In the genomic region with DNA sequence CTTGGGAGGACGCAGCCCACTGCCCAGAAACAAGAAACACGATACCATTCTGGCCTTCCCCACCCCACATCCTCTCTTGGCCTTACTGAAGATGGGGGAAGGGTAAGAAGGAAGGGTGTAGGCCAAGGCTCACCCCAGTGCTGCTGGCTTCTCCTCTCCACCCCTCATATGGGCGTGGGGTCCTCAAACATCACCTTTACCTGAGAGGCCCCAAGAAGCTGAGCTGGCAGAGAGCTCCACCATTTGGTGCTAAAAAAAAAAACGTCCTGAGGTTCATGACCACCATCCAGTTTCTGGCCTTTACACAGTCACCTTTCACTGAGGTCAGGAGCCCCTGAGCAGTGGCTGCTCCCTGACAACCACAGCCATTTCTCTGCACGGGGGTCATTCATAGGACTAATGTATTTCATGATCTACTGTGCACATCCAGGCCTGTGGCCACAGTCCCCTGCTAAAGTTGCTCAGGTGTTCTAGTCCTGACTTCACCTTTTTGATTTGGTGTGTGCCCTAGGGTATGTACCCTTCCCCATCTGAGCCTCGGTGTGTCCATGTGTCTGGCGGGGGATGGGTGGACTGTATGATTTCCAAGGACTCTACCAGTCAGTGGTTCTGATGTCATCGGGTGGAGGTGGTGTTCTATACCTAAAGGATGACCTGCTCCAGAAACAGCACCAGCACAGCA, we compare ENCODE assay signal across 10 cellular contexts. TPM values are rescaled to one million over a fixed set of nuclear protein-coding genes. Genes with fewer than 3 reads are reported as not detected.
DNase-seq lines count a peak whose midpoint lies in the region; ATAC-seq, FAIRE-seq and TF ChIP-seq lines count a peak whose summit lies in the region.
"Had no signal": no experiment of that assay in that cellular context is flagged by ENCODE, and none has a peak within 500 bp of the region (broad histone marks: within the 10 kb centered on the region; RNA-seq: fewer than 3 reads in every experiment).

No MANE protein-coding gene starts in this region.

- peak overlapping the region; percentile 36 for H3K27ac Mint-ChIP-seq in activated CD4-positive, alpha-beta memory T cell treated with anti-CD3 and anti-CD28 coated beads, Interleukin-2, amount 10 ng/mL, durations not matched to agents 7 days and 5 days

- no peak overlapping the region for H3K4me3 Mint-ChIP-seq in activated CD4-positive, alpha-beta memory T cell treated with anti-CD3 and anti-CD28 coated beads, Interleukin-2, amount 10 ng/mL, durations not matched to agents 7 days and 5 days

- peak in 1 of 2 experiments; percentile 21; a peak in 1 of 4 replicates for TF ChIP-seq POLR2A in HepG2 (IDR thresholded peaks at IDR 0.05; ENCODE audit: insufficient read depth in 1 of 2, low read depth in 2 of 2, low read length in 2 of 2)
- no peak for TF ChIP-seq POLR2A in right lobe of liver (IDR thresholded peaks at IDR 0.05)
- TF ChIP-seq POLR2A in transverse colon (IDR thresholded peaks at IDR 0.05) = no peak

- no peak for TF ChIP-seq RAD21 in HepG2 (CRISPR knock-in tag; IDR thresholded peaks at IDR 0.05)

- H3K9ac ChIP-seq in HepG2 (ENCODE audit: insufficient read depth, low read depth, low read length) = no peak overlapping the region

- peaks cover 36% of the 10 kb centered on the region for H3K4me1 Mint-ChIP-seq in activated CD4-positive, alpha-beta memory T cell treated with anti-CD3 and anti-CD28 coated beads, Interleukin-2, amount 10 ng/mL, durations not matched to agents 7 days and 5 days

- no peaks in the 10 kb centered on the region for H3K27me3 Mint-ChIP-seq in activated CD4-positive, alpha-beta memory T cell treated with anti-CD3 and anti-CD28 coated beads, Interleukin-2, amount 10 ng/mL, durations not matched to agents 7 days and 5 days

- TF ChIP-seq EP300 in HepG2 (IDR thresholded peaks at IDR 0.05; ENCODE audit: low read depth in 2 of 2, low read length in 2 of 2) (no peak), HepG2 (CRISPR knock-in tag; IDR thresholded peaks at IDR 0.05; ENCODE audit: borderline replicate concordance) (no peak), transverse colon (IDR thresholded peaks at IDR 0.05; ENCODE audit: low read depth) (no peak)

- peaks cover 3% of the 10 kb centered on the region; the same call in 1 of the 2 replicates for H4K20me1 ChIP-seq in HepG2 (ENCODE audit: insufficient read depth, low read length)

- H3K4me3 ChIP-seq in HepG2 (replicated peaks in 1 of 3; ENCODE audit: insufficient read depth in 1 of 3, low read depth in 2 of 3, low read length in 3 of 3) (no peak overlapping the region), right lobe of liver (no peak overlapping the region), transverse colon (no peak overlapping the region)

- H3K27me3 ChIP-seq in HepG2 (ENCODE audit: control insufficient read depth in 1 of 2, insufficient read depth in 2 of 2, low read length in 2 of 2) (no peaks in the 10 kb centered on the region), right lobe of liver (no peaks in the 10 kb centered on the region), layer of hippocampus (ENCODE audit: control insufficient read depth, insufficient read depth, low read length) (no peaks in the 10 kb centered on the region), transverse colon (no peaks in the 10 kb centered on the region)

- no peak for ATAC-seq in HepG2
- no peak for ATAC-seq in right lobe of liver
- ATAC-seq in GM18520 (IDR thresholded peaks at IDR 0.05; ENCODE audit: unreplicated experiment) = no peak

- H3K79me2 ChIP-seq in HepG2 (ENCODE audit: insufficient read depth, low read length) = no peaks in the 10 kb centered on the region

- H3K4me2 ChIP-seq in HepG2 (ENCODE audit: low read depth, low read length) = no peak overlapping the region

- no peaks in the 10 kb centered on the region for H3K9me3 Mint-ChIP-seq in activated CD4-positive, alpha-beta memory T cell treated with anti-CD3 and anti-CD28 coated beads, Interleukin-2, amount 10 ng/mL, durations not matched to agents 7 days and 5 days

- H3K36me3 ChIP-seq in HepG2 (replicated peaks in 1 of 2; ENCODE audit: control insufficient read depth in 1 of 2, insufficient read depth in 2 of 2, low read length in 2 of 2) (peaks cover 8 to 37% of the 10 kb centered on the region in 2 experiments; a peak in 4 of 5 replicates), right lobe of liver (peaks cover 0 to 14% (median 12%) of the 10 kb centered on the region in 4 donors), transverse colon (peaks cover 0 to 12% (median 3%) of the 10 kb centered on the region in 4 donors)

- WGBS in HepG2 (ENCODE audit: low lambda C conversion rate) = 97% methylated on average over 5 of the region's 8 CpGs
- 68% methylated on average over 5 of the region's 8 CpGs for WGBS in right lobe of liver (ENCODE audit: insufficient coverage, low coverage, low lambda C conversion rate, missing lambda C conversion rate)
- WGBS in transverse colon (ENCODE audit: low coverage in 1 of 2), 2 donors = 70 to 100% methylated on average over 1 to 8 of the region's 8 CpGs

- TF ChIP-seq CTCF in HepG2 (CRISPR knock-in tag; IDR thresholded peaks at IDR 0.05) (no peak), right lobe of liver (IDR thresholded peaks at IDR 0.05) (no peak), transverse colon (IDR thresholded peaks at IDR 0.05) (no peak)

- intact Hi-C loops in HepG2 (cut with micrococcal nuclease; ENCODE audit: unreplicated experiment) = no loop called here
- intact Hi-C loops in right lobe of liver (cut with DNase I) = no loop called here
- intact Hi-C loops in transverse colon (cut with DNase I; ENCODE audit: low total_unique reads) = no loop called here

- TSS peak; percentile 44 for BruUV-seq in HepG2 (replicated peaks; lab: Mats Ljungman, UMichigan)

- H3K9me3 ChIP-seq in HepG2 (ENCODE audit: low read length) = no peaks in the 10 kb centered on the region
- H3K9me3 ChIP-seq in right lobe of liver = no peaks in the 10 kb centered on the region
- no peaks in the 10 kb centered on the region for H3K9me3 ChIP-seq in transverse colon

- H3K36me3 Mint-ChIP-seq in activated CD4-positive, alpha-beta memory T cell treated with anti-CD3 and anti-CD28 coated beads, Interleukin-2, amount 10 ng/mL, durations not matched to agents 7 days and 5 days (ENCODE audit: low read depth) = peaks cover 57% of the 10 kb centered on the region

- no peak overlapping the region for H2AFZ ChIP-seq in HepG2 (ENCODE audit: low read length)

- H3K4me1 ChIP-seq in HepG2 (ENCODE audit: insufficient read depth, low read length) (no peaks in the 10 kb centered on the region), right lobe of liver (no peaks in the 10 kb centered on the region), transverse colon (no peaks in the 10 kb centered on the region)

- DNase-seq in HepG2 (ENCODE audit: low spot score) (no peak), right lobe of liver (no peak), NOMO-1 treated with DMSO at 0.1 percent for 48 hours (lab: John Stamatoyannopoulos, UW; ENCODE audit: unreplicated experiment) (no peak), transverse colon (no peak), DMS79 treated with DMSO at 0.1 percent for 48 hours (lab: John Stamatoyannopoulos, UW) (no peak)
- no peak for DNase-seq in activated CD4-positive, alpha-beta memory T cell treated with anti-CD3 and anti-CD28 coated beads, Interleukin-2, amount 10 ng/mL, durations not matched to agents 7 days and 5 days
- DNase-seq: IMR-90, NCI-H748 treated with DMSO at 0.1 percent for 48 hours had no signal

- POLR2A ChIA-PET in HepG2 (lab: Yijun Ruan, JAX) = no interaction called here
- POLR2A ChIA-PET in activated CD4-positive, alpha-beta memory T cell treated with anti-CD3 and anti-CD28 coated beads, Interleukin-2, amount 10 ng/mL, durations not matched to agents 7 days and 5 days (lab: Charles Lee) = interaction anchor here (0.6 to 5.9 kb wide), 5 partner anchors 11 to 248 kb away, joined by 3 to 45 read pairs (median 6); a partner anchor contains a TSS

- in situ Hi-C loops in HepG2 (cut with HindIII; ENCODE audit: extremely low pct_ligation_motif_present, low pct_unique_long_range_greater_than_20kb) = no loop called here
- in situ Hi-C loops in transverse colon (cut with MboI; ENCODE audit: low pct_ligation_motif_present in 1 of 4, low pct_unique_long_range_greater_than_20kb in 1 of 4, low sequenced_read_pairs in 3 of 4) = no loop called here

- H3K27ac ChIP-seq in HepG2 (ENCODE audit: extremely low read length, insufficient read depth, low read length) = no peak overlapping the region
- no peak overlapping the region for H3K27ac ChIP-seq in right lobe of liver
- peak overlapping the region; percentile 97 for H3K27ac ChIP-seq in layer of hippocampus (ENCODE audit: low read depth, low read length)
- H3K27ac ChIP-seq in transverse colon = no peak overlapping the region

- CTCF ChIA-PET in HepG2 (lab: Yijun Ruan, JAX; ENCODE audit: low intra/inter-chr PET ratio, low total read pairs) = interaction anchor here (0.7 to 2.5 kb wide), 2 partner anchors 16 to 247 kb away, joined by 5 to 15 read pairs; no protein-coding TSS in a partner anchor
- CTCF ChIA-PET in activated CD4-positive, alpha-beta memory T cell treated with anti-CD3 and anti-CD28 coated beads, Interleukin-2, amount 10 ng/mL, durations not matched to agents 7 days and 5 days (lab: Charles Lee) = interaction anchor here (0.6 to 3.8 kb wide), 13 partner anchors 8 to 272 kb away, joined by 3 to 34 read pairs (median 4); a partner anchor contains a TSS

- FAIRE-seq in HepG2 (lab: Jason Lieb, UNC) = no peak

RNA-seq across cellular contexts. Expression of a gene that starts 15.1 kb away (rescaled TPM):
- total RNA-seq in HepG2 (2016; rRNA removed; fragmentation: Illumina TruSeq; extraction: Trizol) (7.7 TPM in 2 replicates), right lobe of liver (10 to 100 TPM; 13.9 to 31.5 (median 22.0) TPM), transverse colon (100 to 1,000 TPM in 1 of 4 donors, 10 to 100 TPM in 3; 21.7 to 146 (median 80.6) TPM)
- 2.6 and 3.6 TPM in 2 replicates for total RNA-seq in HepG2 (2016; cell fraction: cytosol; rRNA removed; fragmentation: Illumina TruSeq; extraction: Trizol; ENCODE audit: low read depth)
- 5.8 and 6.8 TPM in 2 replicates for total RNA-seq in HepG2 (2016; cell fraction: insoluble cytoplasmic fraction; rRNA removed; fragmentation: Illumina TruSeq; extraction: Trizol)
- total RNA-seq in HepG2 (2016; cell fraction: membrane; rRNA removed; fragmentation: Illumina TruSeq; extraction: Trizol) = 5.8 and 7.4 TPM in 2 replicates
- total RNA-seq in HepG2 (2016; cell fraction: nucleus; rRNA removed; fragmentation: Illumina TruSeq; extraction: Trizol) = 5.9 and 6.2 TPM in 2 replicates
- polyA plus RNA-seq in HepG2 (2011; rRNA removed) = 23.4 and 27.1 TPM in 2 replicates
- 28.2 and 39.4 TPM in 2 replicates for polyA plus RNA-seq in HepG2 (2011; cell fraction: cytosol; rRNA removed)
- polyA plus RNA-seq in HepG2 (2011; cell fraction: nucleus; rRNA removed) = 16.2 and 18.8 TPM in 2 replicates
- 15.8 and 27.4 TPM in 2 replicates for polyA plus RNA-seq in HepG2 (2012)
- 9.6 and 10.7 TPM in 2 replicates for polyA plus RNA-seq in HepG2 (2016; cell fraction: cytosol; fragmentation: Illumina TruSeq; extraction: Trizol; ENCODE audit: low read depth)
- 21.0 and 25.0 TPM in 2 replicates for polyA plus RNA-seq in HepG2 (2016; cell fraction: insoluble cytoplasmic fraction; fragmentation: Illumina TruSeq; extraction: Trizol; ENCODE audit: low read depth)
- polyA plus RNA-seq in HepG2 (2016; cell fraction: membrane; fragmentation: Illumina TruSeq; extraction: Trizol; ENCODE audit: low read depth) = 18.5 and 19.3 TPM in 2 replicates
- polyA plus RNA-seq in HepG2 (2016; cell fraction: nucleus; fragmentation: Illumina TruSeq; extraction: Trizol; ENCODE audit: insufficient read depth, low read depth) = 22.3 and 26.4 TPM in 2 replicates
- polyA minus RNA-seq in HepG2 (2011; rRNA and poly(A)+ RNA removed; ENCODE audit: low replicate concordance) = 83.5 and 114 TPM in 2 replicates
- 21.8 and 27.6 TPM in 2 replicates for polyA minus RNA-seq in HepG2 (2011; cell fraction: cytosol; rRNA and poly(A)+ RNA removed)
- 11.5 and 17.4 TPM in 2 replicates for polyA minus RNA-seq in HepG2 (2011; cell fraction: nucleus; rRNA and poly(A)+ RNA removed)
- 100 to 1,000 TPM; 192 to 201 TPM for total RNA-seq in activated CD4-positive, alpha-beta memory T cell treated with anti-CD3 and anti-CD28 coated beads, Interleukin-2, amount 10 ng/mL, durations not matched to agents 7 days and 5 days

RNA-seq across cellular contexts. Expression of a gene that starts 17.3 kb away (rescaled TPM):
- total RNA-seq in HepG2 (2016; rRNA removed; fragmentation: Illumina TruSeq; extraction: Trizol) (16.8 and 21.5 TPM in 2 replicates), right lobe of liver (10 to 100 TPM; 14.8 to 26.8 (median 17.9) TPM), transverse colon (10 to 100 TPM in 3 of 4 donors, 1 to 10 TPM in 1; 8.2 to 41.1 (median 37.9) TPM)
- 20.3 and 25.5 TPM in 2 replicates for total RNA-seq in HepG2 (2016; cell fraction: cytosol; rRNA removed; fragmentation: Illumina TruSeq; extraction: Trizol; ENCODE audit: low read depth)
- total RNA-seq in HepG2 (2016; cell fraction: insoluble cytoplasmic fraction; rRNA removed; fragmentation: Illumina TruSeq; extraction: Trizol) = 17.1 and 19.6 TPM in 2 replicates
- 36.5 and 42.1 TPM in 2 replicates for total RNA-seq in HepG2 (2016; cell fraction: membrane; rRNA removed; fragmentation: Illumina TruSeq; extraction: Trizol)
- 16.9 and 22.3 TPM in 2 replicates for total RNA-seq in HepG2 (2016; cell fraction: nucleus; rRNA removed; fragmentation: Illumina TruSeq; extraction: Trizol)
- polyA plus RNA-seq in HepG2 (2011; rRNA removed) = 46.8 and 47.8 TPM in 2 replicates
- 34.6 and 41.7 TPM in 2 replicates for polyA plus RNA-seq in HepG2 (2011; cell fraction: cytosol; rRNA removed)
- polyA plus RNA-seq in HepG2 (2011; cell fraction: nucleus; rRNA removed) = 70.5 and 72.6 TPM in 2 replicates
- 17.5 and 20.8 TPM in 2 replicates for polyA plus RNA-seq in HepG2 (2012)
- 42.7 and 51.8 TPM in 2 replicates for polyA plus RNA-seq in HepG2 (2016; cell fraction: cytosol; fragmentation: Illumina TruSeq; extraction: Trizol; ENCODE audit: low read depth)
- polyA plus RNA-seq in HepG2 (2016; cell fraction: insoluble cytoplasmic fraction; fragmentation: Illumina TruSeq; extraction: Trizol; ENCODE audit: low read depth) = 29.8 and 30.5 TPM in 2 replicates
- polyA plus RNA-seq in HepG2 (2016; cell fraction: membrane; fragmentation: Illumina TruSeq; extraction: Trizol; ENCODE audit: low read depth) = 58.5 and 61.9 TPM in 2 replicates
- polyA plus RNA-seq in HepG2 (2016; cell fraction: nucleus; fragmentation: Illumina TruSeq; extraction: Trizol; ENCODE audit: insufficient read depth, low read depth) = 62.7 and 64.3 TPM in 2 replicates
- polyA minus RNA-seq in HepG2 (2011; rRNA and poly(A)+ RNA removed; ENCODE audit: low replicate concordance) = 72.3 and 77.1 TPM in 2 replicates
- polyA minus RNA-seq in HepG2 (2011; cell fraction: cytosol; rRNA and poly(A)+ RNA removed) = 15.6 and 19.4 TPM in 2 replicates
- 9.1 and 11.2 TPM in 2 replicates for polyA minus RNA-seq in HepG2 (2011; cell fraction: nucleus; rRNA and poly(A)+ RNA removed)
- 10 to 100 TPM; 18.0 to 19.0 TPM for total RNA-seq in activated CD4-positive, alpha-beta memory T cell treated with anti-CD3 and anti-CD28 coated beads, Interleukin-2, amount 10 ng/mL, durations not matched to agents 7 days and 5 days

RNA-seq across cellular contexts. Expression of a gene that starts 28.3 kb away (rescaled TPM):
- 85.3 and 126 TPM in 2 replicates for total RNA-seq in HepG2 (2016; rRNA removed; fragmentation: Illumina TruSeq; extraction: Trizol)
- total RNA-seq in HepG2 (2016; cell fraction: cytosol; rRNA removed; fragmentation: Illumina TruSeq; extraction: Trizol; ENCODE audit: low read depth) = 43.1 and 51.6 TPM in 2 replicates
- total RNA-seq in HepG2 (2016; cell fraction: insoluble cytoplasmic fraction; rRNA removed; fragmentation: Illumina TruSeq; extraction: Trizol) = 89.3 and 123 TPM in 2 replicates
- 26.3 and 32.0 TPM in 2 replicates for total RNA-seq in HepG2 (2016; cell fraction: membrane; rRNA removed; fragmentation: Illumina TruSeq; extraction: Trizol)
- total RNA-seq in HepG2 (2016; cell fraction: nucleus; rRNA removed; fragmentation: Illumina TruSeq; extraction: Trizol) = 76.7 and 93.4 TPM in 2 replicates
- 73.6 and 76.6 TPM in 2 replicates for polyA plus RNA-seq in HepG2 (2011; rRNA removed)
- polyA plus RNA-seq in HepG2 (2011; cell fraction: cytosol; rRNA removed) = 69.6 and 79.5 TPM in 2 replicates
- 104 and 106 TPM in 2 replicates for polyA plus RNA-seq in HepG2 (2011; cell fraction: nucleus; rRNA removed)
- polyA plus RNA-seq in HepG2 (2012) = 30.9 and 40.3 TPM in 2 replicates
- polyA plus RNA-seq in HepG2 (2016; cell fraction: cytosol; fragmentation: Illumina TruSeq; extraction: Trizol; ENCODE audit: low read depth) = 3.7 and 4.0 TPM in 2 replicates
- polyA plus RNA-seq in HepG2 (2016; cell fraction: insoluble cytoplasmic fraction; fragmentation: Illumina TruSeq; extraction: Trizol; ENCODE audit: low read depth) = 75.4 and 87.3 TPM in 2 replicates
- polyA plus RNA-seq in HepG2 (2016; cell fraction: membrane; fragmentation: Illumina TruSeq; extraction: Trizol; ENCODE audit: low read depth) = 7.2 and 10.0 TPM in 2 replicates
- polyA plus RNA-seq in HepG2 (2016; cell fraction: nucleus; fragmentation: Illumina TruSeq; extraction: Trizol; ENCODE audit: insufficient read depth, low read depth) = 69.6 and 70.2 TPM in 2 replicates
- polyA minus RNA-seq in HepG2 (2011; rRNA and poly(A)+ RNA removed; ENCODE audit: low replicate concordance) = 297 and 701 TPM in 2 replicates
- 83.2 and 92.9 TPM in 2 replicates for polyA minus RNA-seq in HepG2 (2011; cell fraction: cytosol; rRNA and poly(A)+ RNA removed)
- polyA minus RNA-seq in HepG2 (2011; cell fraction: nucleus; rRNA and poly(A)+ RNA removed) = 87.9 and 109 TPM in 2 replicates
- 10 to 100 TPM; 29.7 to 69.0 (median 34.3) TPM for total RNA-seq in right lobe of liver
- 10 to 100 TPM; 93.9 to 95.2 TPM for total RNA-seq in activated CD4-positive, alpha-beta memory T cell treated with anti-CD3 and anti-CD28 coated beads, Interleukin-2, amount 10 ng/mL, durations not matched to agents 7 days and 5 days
- 100 to 1,000 TPM in 1 of 4 donors, 10 to 100 TPM in 3; 37.0 to 103 (median 72.4) TPM for total RNA-seq in transverse colon

RNA-seq across cellular contexts. Expression of a gene that starts 29.9 kb away (rescaled TPM):
- total RNA-seq in HepG2 (2016; rRNA removed; fragmentation: Illumina TruSeq; extraction: Trizol) (16.3 and 19.2 TPM in 2 replicates), right lobe of liver (10 to 100 TPM; 36.4 to 48.0 (median 40.5) TPM), transverse colon (10 to 100 TPM; 41.2 to 79.3 (median 48.0) TPM)
- total RNA-seq in HepG2 (2016; cell fraction: cytosol; rRNA removed; fragmentation: Illumina TruSeq; extraction: Trizol; ENCODE audit: low read depth) = 4.1 and 5.8 TPM in 2 replicates
- total RNA-seq in HepG2 (2016; cell fraction: insoluble cytoplasmic fraction; rRNA removed; fragmentation: Illumina TruSeq; extraction: Trizol) = 10.3 and 20.0 TPM in 2 replicates
- 9.1 and 11.2 TPM in 2 replicates for total RNA-seq in HepG2 (2016; cell fraction: membrane; rRNA removed; fragmentation: Illumina TruSeq; extraction: Trizol)
- 32.4 and 32.5 TPM in 2 replicates for total RNA-seq in HepG2 (2016; cell fraction: nucleus; rRNA removed; fragmentation: Illumina TruSeq; extraction: Trizol)
- 28.5 and 33.3 TPM in 2 replicates for polyA plus RNA-seq in HepG2 (2011; rRNA removed)
- polyA plus RNA-seq in HepG2 (2011; cell fraction: cytosol; rRNA removed) = 25.0 and 31.9 TPM in 2 replicates
- 53.3 and 57.1 TPM in 2 replicates for polyA plus RNA-seq in HepG2 (2011; cell fraction: nucleus; rRNA removed)
- polyA plus RNA-seq in HepG2 (2012) = 41.4 and 42.4 TPM in 2 replicates
- 2.6 TPM in 2 replicates for polyA plus RNA-seq in HepG2 (2016; cell fraction: cytosol; fragmentation: Illumina TruSeq; extraction: Trizol; ENCODE audit: low read depth)
- 10.3 and 12.6 TPM in 2 replicates for polyA plus RNA-seq in HepG2 (2016; cell fraction: insoluble cytoplasmic fraction; fragmentation: Illumina TruSeq; extraction: Trizol; ENCODE audit: low read depth)
- 7.0 and 7.4 TPM in 2 replicates for polyA plus RNA-seq in HepG2 (2016; cell fraction: membrane; fragmentation: Illumina TruSeq; extraction: Trizol; ENCODE audit: low read depth)
- 37.7 and 37.8 TPM in 2 replicates for polyA plus RNA-seq in HepG2 (2016; cell fraction: nucleus; fragmentation: Illumina TruSeq; extraction: Trizol; ENCODE audit: insufficient read depth, low read depth)
- polyA minus RNA-seq in HepG2 (2011; rRNA and poly(A)+ RNA removed; ENCODE audit: low replicate concordance) = 46.4 and 107 TPM in 2 replicates
- polyA minus RNA-seq in HepG2 (2011; cell fraction: cytosol; rRNA and poly(A)+ RNA removed) = 35.8 and 57.5 TPM in 2 replicates
- 43.4 and 64.5 TPM in 2 replicates for polyA minus RNA-seq in HepG2 (2011; cell fraction: nucleus; rRNA and poly(A)+ RNA removed)
- 100 to 1,000 TPM; 111 to 113 TPM for total RNA-seq in activated CD4-positive, alpha-beta memory T cell treated with anti-CD3 and anti-CD28 coated beads, Interleukin-2, amount 10 ng/mL, durations not matched to agents 7 days and 5 days
